ENCODE assay signal across 11 cellular contexts in genomic region chr6:23174781-23175361, GRCh38.
DNase-seq lines count a peak whose midpoint lies in the region; ATAC-seq and TF ChIP-seq lines count a peak whose summit lies in the region.
"Had no signal": no experiment of that assay in that cellular context is flagged by ENCODE, and none has a peak within 500 bp of the region (broad histone marks: within the 10 kb centered on the region; RNA-seq: fewer than 3 reads in every experiment).

No MANE protein-coding gene starts in this region.

- ATAC-seq in Panc1 (peak; percentile 58), GM19351 (IDR thresholded peaks at IDR 0.05; ENCODE audit: unreplicated experiment) (no peak), GM21723 (IDR thresholded peaks at IDR 0.05; ENCODE audit: unreplicated experiment) (no peak)

- TF ChIP-seq CTCF in Panc1 (IDR thresholded peaks at IDR 0.05): no peak
- TF ChIP-seq CTCF in colonic mucosa (IDR thresholded peaks at IDR 0.05): no peak

- no TSS peak for BruUV-seq in Panc1 (replicated peaks; lab: Mats Ljungman, UMichigan)

- no peaks in the 10 kb centered on the region for H3K9me3 ChIP-seq in Panc1 (ENCODE audit: control insufficient read depth, insufficient read depth, low read depth, low read length)
- H3K9me3 ChIP-seq in skeletal muscle satellite cell (replicated peaks; ENCODE audit: low read length): no peaks in the 10 kb centered on the region
- no peaks in the 10 kb centered on the region for H3K9me3 ChIP-seq in colonic mucosa
- H3K9me3 ChIP-seq: left ventricle myocardium inferior, prostate gland had no signal

- no peaks in the 10 kb centered on the region for H3K36me3 ChIP-seq in Panc1 (ENCODE audit: control insufficient read depth, insufficient read depth, low read length)
- H3K36me3 ChIP-seq in skeletal muscle satellite cell (ENCODE audit: insufficient read depth, low read length): no peaks in the 10 kb centered on the region
- H3K36me3 ChIP-seq in colonic mucosa: no peaks in the 10 kb centered on the region
- H3K36me3 ChIP-seq: left ventricle myocardium inferior, prostate gland had no signal

- no peak overlapping the region for H3K27ac ChIP-seq in Panc1 (ENCODE audit: low read length)
- peak overlapping the region; percentile 65 for H3K27ac ChIP-seq in epithelial cell of prostate
- no peak overlapping the region for H3K27ac ChIP-seq in colonic mucosa
- H3K27ac ChIP-seq: left ventricle myocardium inferior, prostate gland had no signal

- H3K9ac ChIP-seq in skeletal muscle satellite cell (ENCODE audit: low read depth, low read length): peak overlapping the region; percentile 79
- no peak overlapping the region for H3K9ac ChIP-seq in colonic mucosa (ENCODE audit: low read depth in 2 of 2, low read length in 2 of 2)

- CTCF ChIA-PET in Panc1 (lab: Charles Lee): no interaction called here

- in situ Hi-C loops in Panc1 (cut with HindIII; ENCODE audit: low pct_unique_long_range_greater_than_20kb, low sequenced_read_pairs): no loop called here

- peak; percentile 88 for DNase-seq in ELR (ENCODE audit: low read depth)
- peak; percentile 75 for DNase-seq in Panc1 (ENCODE audit: low read depth, low spot score)
- peak; percentile 76 for DNase-seq in epithelial cell of prostate (ENCODE audit: low read depth, low spot score)
- DNase-seq in colonic mucosa: no peak
- DNase-seq: KBM-7, left ventricle myocardium inferior, NCI-H748 treated with DMSO at 0.1 percent for 48 hours had no signal

- H3K27me3 ChIP-seq in Panc1 (ENCODE audit: control insufficient read depth, insufficient read depth, low read length): no peaks in the 10 kb centered on the region
- no peaks in the 10 kb centered on the region for H3K27me3 ChIP-seq in skeletal muscle satellite cell (ENCODE audit: control insufficient read depth, insufficient read depth, low read length)
- H3K27me3 ChIP-seq in colonic mucosa: no peaks in the 10 kb centered on the region

- H3K4me3 ChIP-seq in Panc1 (ENCODE audit: low read depth in 2 of 2, low read length in 2 of 2) (no peak overlapping the region), skeletal muscle satellite cell (ENCODE audit: low read length) (no peak overlapping the region), colonic mucosa (no peak overlapping the region)
- H3K4me3 ChIP-seq: left ventricle myocardium inferior, prostate gland had no signal

- POLR2A ChIA-PET in Panc1 (lab: Charles Lee): no interaction called here

- peak overlapping the region; percentile 46 for H3K4me2 ChIP-seq in skeletal muscle satellite cell (ENCODE audit: low read length)

- intact Hi-C loops in Panc1 (cut with micrococcal nuclease; ENCODE audit: unreplicated experiment) (no loop called here), colonic mucosa (cut with DNase I) (no loop called here)

- H3K4me1 ChIP-seq in Panc1 (ENCODE audit: control insufficient read depth, insufficient read depth, low read length) (peaks cover 2% of the 10 kb centered on the region; the same call in 1 of the 2 replicates), skeletal muscle satellite cell (ENCODE audit: control insufficient read depth, insufficient read depth, low read length) (peaks cover 31% of the 10 kb centered on the region), colonic mucosa (no peaks in the 10 kb centered on the region)
- H3K4me1 ChIP-seq: prostate gland had no signal
